In the genomic region with DNA sequence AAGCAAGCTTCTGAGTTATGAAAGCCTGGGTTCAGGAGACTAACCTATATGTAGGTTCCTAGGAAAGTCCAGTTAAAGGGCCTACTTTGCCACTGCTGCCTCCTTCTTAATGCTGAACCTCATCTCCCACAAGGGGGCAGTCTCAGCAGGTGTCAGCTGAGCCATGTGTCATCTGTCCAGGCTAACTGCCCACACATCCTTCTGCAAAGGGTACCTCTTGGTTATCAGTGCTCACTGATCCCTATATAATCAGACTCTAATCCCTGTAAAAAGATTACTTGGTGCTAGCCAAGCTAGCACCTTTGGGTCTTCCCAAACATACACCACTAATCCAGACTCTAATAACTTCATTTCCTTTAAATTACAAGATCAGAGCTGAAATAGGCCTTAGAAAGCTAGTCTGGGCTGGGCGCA, we compare ENCODE assay signal across 8 cellular contexts. TPM values are rescaled to one million over a fixed set of nuclear protein-coding genes. Genes with fewer than 3 reads are reported as not detected.
DNase-seq lines count a peak whose midpoint lies in the region; ATAC-seq, FAIRE-seq and TF ChIP-seq lines count a peak whose summit lies in the region.

No MANE protein-coding gene starts in this region.

- H3K4me3 Mint-ChIP-seq in WTC11 (no peak overlapping the region), chondrocyte (ENCODE audit: unreplicated experiment) (no peak overlapping the region)

- peak; percentile 47 for TF ChIP-seq CTCF in A549 (IDR thresholded peaks at IDR 0.05)
- peak; percentile 67; the same call in 1 of the 2 replicates for TF ChIP-seq CTCF in GM12875 (IDR thresholded peaks at IDR 0.05; ENCODE audit: borderline replicate concordance, insufficient read depth, low read depth, low read length)
- TF ChIP-seq CTCF in WTC11 (IDR thresholded peaks at IDR 0.05), result peak; percentile 53
- TF ChIP-seq CTCF in chondrocyte (IDR thresholded peaks at IDR 0.05), result peak; percentile 86
- peak; percentile 70 for TF ChIP-seq CTCF in liver (IDR thresholded peaks at IDR 0.05; ENCODE audit: low read depth, low read length, missing input control)

- H3K27ac ChIP-seq in A549 (no peak overlapping the region), liver (ENCODE audit: low read depth in 1 of 2, low read length in 2 of 2) (no peak overlapping the region)

- H3K27ac Mint-ChIP-seq in WTC11, result 0 out of 2 replicates have a peak overlapping the region, but pooled peaks have one; percentile 7
- H3K27ac Mint-ChIP-seq in chondrocyte (ENCODE audit: unreplicated experiment), result peak overlapping the region; percentile 59

- H3K4me1 Mint-ChIP-seq in WTC11, result no peaks in the 10 kb centered on the region
- H3K4me1 Mint-ChIP-seq in chondrocyte (ENCODE audit: low read depth), result peaks cover 14% of the 10 kb centered on the region

- H3K9me3 ChIP-seq in A549 (no peaks in the 10 kb centered on the region), liver (ENCODE audit: control insufficient read depth in 4 of 4, low read length in 3 of 4) (no peaks in the 10 kb centered on the region)

- no peak overlapping the region for H3K4me3 ChIP-seq in A549
- no peak overlapping the region for H3K4me3 ChIP-seq in GM12875 (ENCODE audit: low read depth, low read length)
- H3K4me3 ChIP-seq in liver (ENCODE audit: low read depth in 1 of 3, low read length in 3 of 3), result no peak overlapping the region

- POLR2A ChIA-PET in A549 (lab: Yijun Ruan, JAX) (interaction anchor here (0.7 to 3.6 kb wide), 2 partner anchors 9 to 195 kb away, joined by 9 to 29 read pairs; partner anchors contain the start of gene PRDX1), WTC11 (lab: Charles Lee) (interaction anchor here (1.1 to 1.7 kb wide), 3 partner anchors 9 to 72 kb away, joined by 3 to 6 read pairs (median 5); partner anchors contain the start of gene PRDX1)

- H3K36me3 Mint-ChIP-seq in WTC11 (peaks cover 74% of the 10 kb centered on the region), chondrocyte (ENCODE audit: low read depth) (peaks cover 52% of the 10 kb centered on the region)

- DNase-seq in A549 (ENCODE audit: low read depth in 1 of 2, low spot score in 1 of 2) (peak in 1 of 2 experiments; percentile 74), NCI-H2196 (lab: John Stamatoyannopoulos, UW; ENCODE audit: unreplicated experiment) (peak; percentile 72), WTC11 (ENCODE audit: low spot score) (peak; percentile 67), chondrocyte (ENCODE audit: low spot score) (no peak)
- DNase-seq in stimulated activated naive CD4-positive, alpha-beta T cell (lab: John Stamatoyannopoulos, UW), result peak in 5 of 6 experiments; percentile 3 to 58 (median 34)

- TF ChIP-seq RAD21 in A549 (conservative IDR thresholded peaks at IDR 0.05 in 1 of 2, IDR thresholded peaks at IDR 0.05 in 1 of 2) (peak; percentile 37 to 46; a peak in 3 of 5 replicates), liver (IDR thresholded peaks at IDR 0.05) (peak; percentile 84 to 92)

- TF ChIP-seq POLR2A in A549 (IDR thresholded peaks at IDR 0.05; ENCODE audit: low read length), result no peak

- peak; percentile 31 to 50; a peak in 3 of 6 replicates for ATAC-seq in A549
- ATAC-seq in WTC11, result peak; percentile 55
- no peak for ATAC-seq in HG02588 (IDR thresholded peaks at IDR 0.05; ENCODE audit: unreplicated experiment)

- 100% methylated on average over 1 of the region's 1 CpG for WGBS in A549 (ENCODE audit: missing lambda C conversion rate)
- WGBS in liver, result 98% methylated on average over 1 of the region's 1 CpG

- CTCF ChIA-PET in A549 (lab: Yijun Ruan, JAX) (interaction anchor here (0.6 to 7.1 kb wide), 16 partner anchors 9 to 494 kb away, joined by 3 to 88 read pairs (median 5); partner anchors contain the start of genes AKR1A1, CCDC163, MMACHC and PRDX1), WTC11 (lab: Charles Lee) (interaction anchor here (0.6 to 2.7 kb wide), 8 partner anchors 8 to 498 kb away, joined by 3 to 14 read pairs (median 4); partner anchors contain the start of genes AKR1A1, CCDC163 and MMACHC)

- no peaks in the 10 kb centered on the region for H3K27me3 ChIP-seq in liver (ENCODE audit: control insufficient read depth in 4 of 4, insufficient read depth in 4 of 4, low read length in 3 of 4)

- no peak overlapping the region for H3K4me2 ChIP-seq in A549

- H3K27me3 Mint-ChIP-seq in WTC11 (ENCODE audit: low read depth) (no peaks in the 10 kb centered on the region), chondrocyte (ENCODE audit: low read depth) (no peaks in the 10 kb centered on the region)

- H3K9me3 Mint-ChIP-seq in WTC11 (no peaks in the 10 kb centered on the region), chondrocyte (ENCODE audit: low read depth) (no peaks in the 10 kb centered on the region)

- H3K9ac ChIP-seq in liver (ENCODE audit: low read depth in 1 of 2, low read length in 2 of 2), result no peak overlapping the region

- H3K4me1 ChIP-seq in A549 (peaks cover 64% of the 10 kb centered on the region), liver (ENCODE audit: control insufficient read depth in 4 of 4, insufficient read depth in 4 of 4, low read length in 3 of 4) (peaks cover 0 to 35% (median 33%) of the 10 kb centered on the region in 4 donors)

- FAIRE-seq in A549 (lab: Jason Lieb, UNC), result no peak

- TF ChIP-seq EP300 in A549 (IDR thresholded peaks at IDR 0.05), result no peak

- peaks cover 18 to 72% (median 59%) of the 10 kb centered on the region in 4 donors for H3K36me3 ChIP-seq in liver (ENCODE audit: control insufficient read depth in 4 of 4, insufficient read depth in 3 of 4, low read depth in 1 of 4, low read length in 3 of 4)

TF ChIP-seq in A549, 52 proteins besides CTCF, POLR2A, EP300 and RAD21 (continues in another document):
- TF ChIP-seq CHD2 (IDR thresholded peaks at IDR 0.05; ENCODE audit: low read length, partially characterized antibody), result no peak
- no peak for TF ChIP-seq MYC (IDR thresholded peaks at IDR 0.05; ENCODE audit: borderline replicate concordance, low read length)
- TF ChIP-seq ZNF302 (CRISPR knock-in tag; IDR thresholded peaks at IDR 0.05), result no peak

TF ChIP-seq in liver, 16 proteins besides CTCF, POLR2A, EP300 and RAD21:
- peak in 1 of 2 donors; percentile 12 for TF ChIP-seq RXRA (IDR thresholded peaks at IDR 0.05)
- peak; percentile 28 for TF ChIP-seq MAX (IDR thresholded peaks at IDR 0.05)
- TF ChIP-seq GABPA (IDR thresholded peaks at IDR 0.05 in 1 of 2, conservative IDR thresholded peaks at IDR 0.05 in 1 of 2), result no peak
- no peak for TF ChIP-seq EGR1 (IDR thresholded peaks at IDR 0.05; ENCODE audit: low read depth in 2 of 2)

RNA-seq across cellular contexts. Expression of gene PRDX1, which starts 9.0 kb away (rescaled TPM):
- polyA plus RNA-seq in A549 (2011; rRNA removed) (2,329 and 2,391 TPM in 2 replicates), A549 (2017; fragmentation: RNase III; extraction: RNeasy Plus Mini Kit Qiagen cat#74134 plus additional on column Dnase treatment) (2,513 to 2,709 TPM (median 2,555 TPM) in 3 replicates), liver (100 to 1,000 TPM; 508 to 623 TPM)
- polyA plus RNA-seq in A549 (2012; cell fraction: cytosol; rRNA removed), result 1,294 and 1,330 TPM in 2 replicates
- polyA plus RNA-seq in A549 (2012; cell fraction: nucleus; rRNA removed), result 406 and 749 TPM in 2 replicates
- 487 and 549 TPM in 2 replicates for polyA minus RNA-seq in A549 (2011; rRNA and poly(A)+ RNA removed)
- total RNA-seq in WTC11 (2021) (1,102 to 1,197 TPM (median 1,130 TPM) in 3 replicates), chondrocyte (291 to 523 TPM (median 297 TPM) in 3 replicates), liver (100 to 1,000 TPM; 270 to 286 TPM)

RNA-seq across cellular contexts. Expression of gene MMACHC, which starts 12.5 kb away (rescaled TPM):
- polyA plus RNA-seq in A549 (2011; rRNA removed), result 2.3 and 2.7 TPM in 2 replicates
- 1.3 and 1.4 TPM in 2 replicates for polyA plus RNA-seq in A549 (2012; cell fraction: cytosol; rRNA removed)
- polyA plus RNA-seq in A549 (2012; cell fraction: nucleus; rRNA removed), result 1.5 and 1.7 TPM in 2 replicates
- 3.0 to 4.0 TPM (median 3.6 TPM) in 3 replicates for polyA plus RNA-seq in A549 (2017; fragmentation: RNase III; extraction: RNeasy Plus Mini Kit Qiagen cat#74134 plus additional on column Dnase treatment)
- 10.8 and 15.0 TPM in 2 replicates for polyA minus RNA-seq in A549 (2011; rRNA and poly(A)+ RNA removed)
- total RNA-seq in WTC11 (2021), result 8.4 to 10.1 TPM (median 8.5 TPM) in 3 replicates
- total RNA-seq in chondrocyte, result 4.6 to 8.9 TPM (median 5.9 TPM) in 3 replicates
- 10 to 100 TPM in 1 of 2 donors, 1 to 10 TPM in 1; 2.2 to 12.5 TPM for total RNA-seq in liver
- 10 to 100 TPM; 11.7 to 19.2 TPM for polyA plus RNA-seq in liver

RNA-seq across cellular contexts. Expression of gene CCDC163, which starts 12.8 kb away (rescaled TPM):
- polyA plus RNA-seq in A549 (2011; rRNA removed) (4.0 and 5.3 TPM in 2 replicates), A549 (2017; fragmentation: RNase III; extraction: RNeasy Plus Mini Kit Qiagen cat#74134 plus additional on column Dnase treatment) (1.8 to 2.6 TPM (median 2.4 TPM) in 3 replicates), liver (1 to 10 TPM in 1 of 2 donors, under 1 TPM in 1; 0.56 to 1.2 TPM)
- 1.8 and 2.0 TPM in 2 replicates for polyA plus RNA-seq in A549 (2012; cell fraction: cytosol; rRNA removed)
- 3.0 and 4.2 TPM in 2 replicates for polyA plus RNA-seq in A549 (2012; cell fraction: nucleus; rRNA removed)
- 2.9 and 3.4 TPM in 2 replicates for polyA minus RNA-seq in A549 (2011; rRNA and poly(A)+ RNA removed)
- total RNA-seq in WTC11 (2021) (1.9 to 3.6 TPM (median 2.1 TPM) in 3 replicates), chondrocyte (1.6 to 2.0 TPM (median 1.8 TPM) in 3 replicates), liver (under 1 TPM; 0.84 to 0.89 TPM)

RNA-seq across cellular contexts. Expression of gene TESK2, which starts 21.7 kb away (rescaled TPM):
- 0.48 and 0.58 TPM in 2 replicates for polyA plus RNA-seq in A549 (2011; rRNA removed)
- polyA plus RNA-seq in A549 (2012; cell fraction: cytosol; rRNA removed), result 0.26 and 0.27 TPM in 2 replicates
- 0.49 and 0.53 TPM in 2 replicates for polyA plus RNA-seq in A549 (2012; cell fraction: nucleus; rRNA removed)
- polyA plus RNA-seq in A549 (2017; fragmentation: RNase III; extraction: RNeasy Plus Mini Kit Qiagen cat#74134 plus additional on column Dnase treatment), result 0.22 to 0.28 TPM (median 0.26 TPM) in 3 replicates
- 0.49 and 0.58 TPM in 2 replicates for polyA minus RNA-seq in A549 (2011; rRNA and poly(A)+ RNA removed)
- 13.1 to 14.2 TPM (median 13.3 TPM) in 3 replicates for total RNA-seq in WTC11 (2021)
- total RNA-seq in chondrocyte, result 1.3 to 2.7 TPM (median 1.6 TPM) in 3 replicates
- total RNA-seq in liver, result 1 to 10 TPM; 6.6 to 8.2 TPM
- polyA plus RNA-seq in liver, result 1 to 10 TPM; 2.4 to 3.8 TPM

RNA-seq across cellular contexts. Expression of gene AKR1A1, which starts 38.0 kb away (rescaled TPM):
- polyA plus RNA-seq in A549 (2011; rRNA removed) (110 and 139 TPM in 2 replicates), A549 (2017; fragmentation: RNase III; extraction: RNeasy Plus Mini Kit Qiagen cat#74134 plus additional on column Dnase treatment) (77.3 to 92.8 TPM (median 89.0 TPM) in 3 replicates), liver (100 to 1,000 TPM; 195 to 253 TPM)
- polyA plus RNA-seq in A549 (2012; cell fraction: cytosol; rRNA removed), result 116 and 122 TPM in 2 replicates
- polyA plus RNA-seq in A549 (2012; cell fraction: nucleus; rRNA removed), result 105 and 119 TPM in 2 replicates
- 110 and 117 TPM in 2 replicates for polyA minus RNA-seq in A549 (2011; rRNA and poly(A)+ RNA removed)
- total RNA-seq in WTC11 (2021) (338 to 380 TPM (median 371 TPM) in 3 replicates), chondrocyte (154 to 206 TPM (median 167 TPM) in 3 replicates), liver (100 to 1,000 TPM in 1 of 2 donors, 10 to 100 TPM in 1; 86.3 to 240 TPM)

Comparison
In these comparisons a context has a peak if more than half of its experiments do, and no peak if none do; other contexts are left out.
1. Of the 8 proteins assayed by ChIP-seq in both WTC11 and A549: peak only in WTC11: none; only in A549: none; in both: CTCF; in neither: 7.